In the genomic region with DNA sequence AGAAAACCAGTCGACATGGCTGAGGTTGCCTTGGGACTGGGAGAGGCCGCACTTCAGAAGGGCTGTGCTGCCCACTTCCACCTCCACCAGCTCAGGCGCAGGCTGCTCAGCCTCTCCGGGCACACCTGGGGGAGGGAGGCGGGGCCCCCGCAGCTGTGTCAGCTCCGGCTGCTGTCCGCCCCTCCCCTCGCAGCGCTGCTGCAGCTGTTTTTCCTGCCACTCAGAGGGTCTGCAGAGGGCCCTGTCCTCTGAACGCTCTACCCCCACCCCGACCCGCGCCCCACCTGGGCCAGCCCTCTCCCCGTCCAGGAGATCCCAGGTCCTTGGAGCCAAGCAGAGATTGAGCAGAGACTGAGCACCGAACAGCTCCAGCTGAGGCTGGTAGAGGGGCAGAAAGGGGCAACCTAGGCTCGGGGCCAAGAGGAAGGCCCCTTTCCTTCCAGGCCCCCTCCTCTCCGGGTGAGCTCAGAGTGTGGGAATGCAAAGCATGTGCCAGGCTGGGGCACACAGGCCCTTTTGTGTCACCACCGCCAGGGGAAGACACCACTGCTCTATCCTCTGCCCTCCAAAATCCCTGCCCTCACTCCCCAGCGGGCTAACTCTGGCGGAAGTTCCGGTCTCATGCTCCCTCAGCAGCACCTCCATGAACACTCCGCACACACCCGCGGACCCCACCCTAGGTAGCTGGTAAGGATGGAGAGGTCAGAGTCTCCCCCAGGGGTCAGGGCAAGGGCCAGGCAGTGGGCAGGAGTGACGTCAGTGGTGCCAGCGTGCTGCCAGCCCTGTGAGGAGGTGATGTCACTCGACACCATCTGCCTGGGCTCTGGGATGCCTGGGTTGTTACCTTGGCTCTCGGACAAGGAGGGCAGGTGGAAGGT, we compare ENCODE assay signal across 8 cellular contexts. TPM values are rescaled to one million over a fixed set of nuclear protein-coding genes. Genes with fewer than 3 reads are reported as not detected.
DNase-seq lines count a peak whose midpoint lies in the region; ATAC-seq, FAIRE-seq and TF ChIP-seq lines count a peak whose summit lies in the region.

No MANE protein-coding gene starts in this region.

- DNase-seq in DMS79 (lab: John Stamatoyannopoulos, UW): peak; percentile 74
- DNase-seq in Karpas-422: peak; percentile 71
- peak; percentile 52 to 53 for DNase-seq in activated CD4-positive, alpha-beta T cell treated with anti-CD3 and anti-CD28 coated beads, Interleukin-2, amount 50 U/mL, for 4 hours
- peak; percentile 49 for DNase-seq in endothelial cell of umbilical vein (ENCODE audit: low read depth, low spot score)
- peak in 1 of 2 donors; percentile 30 for DNase-seq in thyroid gland
- DNase-seq in HCEC 1CT: no peak

- 7 to 18% methylated on average over 22 to 24 of the region's 29 CpGs for WGBS in thyroid gland, 2 donors

- H3K9ac ChIP-seq in Karpas-422 (ENCODE audit: low read length) (peak overlapping the region; percentile 54), endothelial cell of umbilical vein (replicated peaks; ENCODE audit: extremely low read depth, insufficient read depth, low read length) (peak overlapping the region; percentile 81), mucosa of stomach (ENCODE audit: low read length) (peak overlapping the region; percentile 61)

- intact Hi-C loops in endothelial cell of umbilical vein (cut with micrococcal nuclease): loop anchor here (1.0 to 5.0 kb wide), 3 partner anchors 8 to 403 kb away; a partner anchor contains a TSS
- intact Hi-C loops in thyroid gland (cut with DNase I): no loop called here

- H3K79me2 ChIP-seq in Karpas-422 (ENCODE audit: low read length) (no peaks in the 10 kb centered on the region), endothelial cell of umbilical vein (ENCODE audit: control insufficient read depth, insufficient read depth, low read length) (peaks cover 64% of the 10 kb centered on the region)

- H3K36me3 ChIP-seq in Karpas-422 (ENCODE audit: insufficient read depth, low read length): no peaks in the 10 kb centered on the region
- H3K36me3 ChIP-seq in endothelial cell of umbilical vein (ENCODE audit: control insufficient read depth in 2 of 2, extremely low read depth in 1 of 2, insufficient read depth in 2 of 2, low read length in 2 of 2): peaks cover 14 to 40% of the 10 kb centered on the region in 2 experiments
- H3K36me3 ChIP-seq in mucosa of stomach (ENCODE audit: control insufficient read depth, insufficient read depth, low read length): no peaks in the 10 kb centered on the region
- no peaks in the 10 kb centered on the region for H3K36me3 ChIP-seq in thyroid gland

- H3K4me2 ChIP-seq in Karpas-422 (ENCODE audit: low read depth, low read length, poor library complexity, severe bottlenecking) (peak overlapping the region; percentile 78), endothelial cell of umbilical vein (ENCODE audit: insufficient read depth, low read length) (peak overlapping the region; percentile 62)

- H3K9me1 ChIP-seq in endothelial cell of umbilical vein (replicated peaks; ENCODE audit: control insufficient read depth, extremely low read depth, insufficient read depth, low read length): no peaks in the 10 kb centered on the region

- TF ChIP-seq POLR2A in endothelial cell of umbilical vein (IDR thresholded peaks at IDR 0.05; ENCODE audit: low read depth, low read length) (no peak), thyroid gland (IDR thresholded peaks at IDR 0.05) (no peak)

- H3K4me1 ChIP-seq in Karpas-422 (ENCODE audit: low read length): peaks cover 44% of the 10 kb centered on the region
- peaks cover 44% of the 10 kb centered on the region for H3K4me1 ChIP-seq in endothelial cell of umbilical vein (ENCODE audit: control insufficient read depth, extremely low read depth, insufficient read depth, low read length)
- peaks cover 35% of the 10 kb centered on the region for H3K4me1 ChIP-seq in mucosa of stomach (ENCODE audit: control insufficient read depth, insufficient read depth, low read length)
- peaks cover 18 to 36% of the 10 kb centered on the region in 2 donors for H3K4me1 ChIP-seq in thyroid gland

- BruUV-seq in endothelial cell of umbilical vein (replicated peaks; lab: Mats Ljungman, UMichigan): no TSS peak

- no peaks in the 10 kb centered on the region for H3K9me2 ChIP-seq in Karpas-422 (replicated peaks; ENCODE audit: insufficient read depth, low read length)

- H3K9me3 ChIP-seq in Karpas-422 (ENCODE audit: low read length): no peaks in the 10 kb centered on the region
- H3K9me3 ChIP-seq in endothelial cell of umbilical vein (replicated peaks; ENCODE audit: control insufficient read depth, insufficient read depth, low read length): no peaks in the 10 kb centered on the region
- H3K9me3 ChIP-seq in mucosa of stomach (ENCODE audit: control insufficient read depth, low read length): no peaks in the 10 kb centered on the region
- H3K9me3 ChIP-seq in thyroid gland: no peaks in the 10 kb centered on the region

- dilution Hi-C loops in endothelial cell of umbilical vein (cut with MboI; ENCODE audit: extremely low pct_ligation_motif_present, low sequenced_read_pairs): no loop called here

- CTCF ChIA-PET in endothelial cell of umbilical vein (lab: Charles Lee): interaction anchor here (0.7 to 15.9 kb wide), 7 partner anchors 8 to 59 kb away, joined by 3 to 301 read pairs (median 5); a partner anchor contains a TSS

- H2AFZ ChIP-seq in Karpas-422 (ENCODE audit: low read length) (no peak overlapping the region; the same call in 1 of the 2 replicates), endothelial cell of umbilical vein (ENCODE audit: low read depth, low read length) (no peak overlapping the region)

- H3K27ac ChIP-seq in Karpas-422 (ENCODE audit: low read length) (no peak overlapping the region), endothelial cell of umbilical vein (ENCODE audit: insufficient read depth, low read depth, low read length) (peak overlapping the region; percentile 80), thyroid gland (peak overlapping the region in 2 of 3 donors; percentile 65)

- no peaks in the 10 kb centered on the region for H4K20me1 ChIP-seq in Karpas-422 (ENCODE audit: insufficient read depth, low read depth, low read length)
- H4K20me1 ChIP-seq in endothelial cell of umbilical vein (replicated peaks; ENCODE audit: control insufficient read depth, extremely low read depth, insufficient read depth, low read length): no peaks in the 10 kb centered on the region

- peak; percentile 77 for FAIRE-seq in endothelial cell of umbilical vein (lab: Jason Lieb, UNC)

- H3K27me3 ChIP-seq in Karpas-422 (ENCODE audit: low read length) (no peaks in the 10 kb centered on the region), endothelial cell of umbilical vein (ENCODE audit: control insufficient read depth in 2 of 2, insufficient read depth in 2 of 2, low read length in 2 of 2) (no peaks in the 10 kb centered on the region), mucosa of stomach (ENCODE audit: control insufficient read depth, insufficient read depth, low read length) (peaks cover 55% of the 10 kb centered on the region), thyroid gland (peaks cover 12% of the 10 kb centered on the region)

- TF ChIP-seq CTCF in endothelial cell of umbilical vein (IDR thresholded peaks at IDR 0.05; ENCODE audit: extremely low read depth in 1 of 2, insufficient read depth in 1 of 2, low read depth in 1 of 2, low read length in 2 of 2): peak; percentile 16 to 46
- TF ChIP-seq CTCF in thyroid gland (IDR thresholded peaks at IDR 0.05): no peak

- ATAC-seq in HG03196 (IDR thresholded peaks at IDR 0.05; ENCODE audit: unreplicated experiment): no peak

- POLR2A ChIA-PET in endothelial cell of umbilical vein (lab: Charles Lee): interaction anchor here (1.0 to 1.1 kb wide), 2 partner anchors 9 to 23 kb away, joined by 4 to 6 read pairs; no protein-coding TSS in a partner anchor

- H3K4me3 ChIP-seq in Karpas-422 (ENCODE audit: low read length) (peak overlapping the region; percentile 65), endothelial cell of umbilical vein (replicated peaks in 1 of 3; ENCODE audit: insufficient read depth in 1 of 3, low read depth in 1 of 3, low read length in 3 of 3) (peak overlapping the region; percentile 87 to 93 (median 89)), mucosa of stomach (ENCODE audit: low read length) (no peak overlapping the region), thyroid gland (replicated peaks in 1 of 3) (peak overlapping the region in 1 of 3 donors; percentile 32)

RNA-seq across cellular contexts. Expression of a gene that starts 1.6 kb away (rescaled TPM):
- 2.0 and 2.1 TPM in 2 replicates for total RNA-seq in Karpas-422 (2014; rRNA removed; shearing (Covaris generic); ENCODE audit: low replicate concordance)
- 1,012 and 1,027 TPM in 2 replicates for total RNA-seq in endothelial cell of umbilical vein
- 2,543 and 3,419 TPM in 2 replicates for polyA plus RNA-seq in endothelial cell of umbilical vein
- 1,288 and 1,700 TPM in 2 replicates for polyA plus RNA-seq in endothelial cell of umbilical vein (2011; cell fraction: cytosol; rRNA removed)
- polyA plus RNA-seq in endothelial cell of umbilical vein (2011; cell fraction: nucleus; rRNA removed): 682 and 1,132 TPM in 2 replicates
- polyA plus RNA-seq in endothelial cell of umbilical vein (2012): 548 and 754 TPM in 2 replicates
- 817 and 903 TPM in 2 replicates for polyA minus RNA-seq in endothelial cell of umbilical vein
- polyA minus RNA-seq in endothelial cell of umbilical vein (2011; cell fraction: cytosol; rRNA and poly(A)+ RNA removed): 69.6 TPM
- 242 and 367 TPM in 2 replicates for polyA minus RNA-seq in endothelial cell of umbilical vein (2011; cell fraction: nucleus; rRNA and poly(A)+ RNA removed)
- 100 to 1,000 TPM in 1 of 4 donors, 10 to 100 TPM in 3; 17.6 to 243 (median 61.8) TPM for total RNA-seq in thyroid gland

RNA-seq across cellular contexts. Expression of a gene that starts 18.9 kb away (rescaled TPM):
- 3.9 and 8.8 TPM in 2 replicates for total RNA-seq in Karpas-422 (2014; rRNA removed; shearing (Covaris generic); ENCODE audit: low replicate concordance)
- total RNA-seq in endothelial cell of umbilical vein (37.9 and 40.1 TPM in 2 replicates), thyroid gland (10 to 100 TPM; 10.1 to 18.9 (median 14.1) TPM)
- polyA plus RNA-seq in endothelial cell of umbilical vein: 41.6 and 43.8 TPM in 2 replicates
- polyA plus RNA-seq in endothelial cell of umbilical vein (2011; cell fraction: cytosol; rRNA removed): 35.5 and 38.1 TPM in 2 replicates
- 15.7 and 17.7 TPM in 2 replicates for polyA plus RNA-seq in endothelial cell of umbilical vein (2011; cell fraction: nucleus; rRNA removed)
- 29.3 and 37.9 TPM in 2 replicates for polyA plus RNA-seq in endothelial cell of umbilical vein (2012)
- polyA minus RNA-seq in endothelial cell of umbilical vein: 44.3 and 46.7 TPM in 2 replicates
- polyA minus RNA-seq in endothelial cell of umbilical vein (2011; cell fraction: cytosol; rRNA and poly(A)+ RNA removed): 31.6 TPM
- polyA minus RNA-seq in endothelial cell of umbilical vein (2011; cell fraction: nucleus; rRNA and poly(A)+ RNA removed): 16.9 and 20.4 TPM in 2 replicates

RNA-seq across cellular contexts. Expression of a gene that starts 25.3 kb away (rescaled TPM):
- not detected in 2 replicates for total RNA-seq in Karpas-422 (2014; rRNA removed; shearing (Covaris generic); ENCODE audit: low replicate concordance)
- total RNA-seq in endothelial cell of umbilical vein: 126 and 130 TPM in 2 replicates
- polyA plus RNA-seq in endothelial cell of umbilical vein: 201 and 228 TPM in 2 replicates
- 125 and 160 TPM in 2 replicates for polyA plus RNA-seq in endothelial cell of umbilical vein (2011; cell fraction: cytosol; rRNA removed)
- polyA plus RNA-seq in endothelial cell of umbilical vein (2011; cell fraction: nucleus; rRNA removed): 72.0 and 76.7 TPM in 2 replicates
- 98.8 and 155 TPM in 2 replicates for polyA plus RNA-seq in endothelial cell of umbilical vein (2012)
- 59.9 and 63.7 TPM in 2 replicates for polyA minus RNA-seq in endothelial cell of umbilical vein
- polyA minus RNA-seq in endothelial cell of umbilical vein (2011; cell fraction: cytosol; rRNA and poly(A)+ RNA removed): not detected
- polyA minus RNA-seq in endothelial cell of umbilical vein (2011; cell fraction: nucleus; rRNA and poly(A)+ RNA removed): 11.6 and 24.3 TPM in 2 replicates
- 10 to 100 TPM; 13.0 to 46.4 (median 27.8) TPM for total RNA-seq in thyroid gland

RNA-seq across cellular contexts. Expression of a gene that starts 31.1 kb away (rescaled TPM):
- total RNA-seq in Karpas-422 (2014; rRNA removed; shearing (Covaris generic); ENCODE audit: low replicate concordance): not detected in 2 replicates
- not detected in 2 replicates for total RNA-seq in endothelial cell of umbilical vein
- 0.03 and 0.08 TPM in 2 replicates for polyA plus RNA-seq in endothelial cell of umbilical vein
- polyA plus RNA-seq in endothelial cell of umbilical vein (2011; cell fraction: cytosol; rRNA removed): 0.03 and 0.09 TPM in 2 replicates
- 0.04 TPM in 2 replicates for polyA plus RNA-seq in endothelial cell of umbilical vein (2011; cell fraction: nucleus; rRNA removed)
- not detected in 2 replicates for polyA plus RNA-seq in endothelial cell of umbilical vein (2012)
- polyA minus RNA-seq in endothelial cell of umbilical vein: 0.11 TPM in 1 of 2 replicates, not detected in the other
- polyA minus RNA-seq in endothelial cell of umbilical vein (2011; cell fraction: cytosol; rRNA and poly(A)+ RNA removed): not detected
- polyA minus RNA-seq in endothelial cell of umbilical vein (2011; cell fraction: nucleus; rRNA and poly(A)+ RNA removed): not detected in 2 replicates
- total RNA-seq in thyroid gland: not detected

Comparison
In these comparisons a context has a peak if more than half of its experiments do, and no peak if none do; other contexts are left out.
1. CTCF ChIP-seq: peak in endothelial cell of umbilical vein (2 of 2); none in thyroid gland (0 of 6).
2. RNA of a gene that starts 25.3 kb away (total RNA-seq): 126 to 130 TPM in endothelial cell of umbilical vein and 13.0 to 46.4 TPM in thyroid gland; not detected in Karpas-422; every median in the first group is over 10 times any median in the second.
3. Peak in every context shown above with its lines, with median percentiles within 50 percentile points of each other: H3K9ac ChIP-seq.